In genomic region chr2:65789923-65790675, GRCh38 we compare ENCODE assay signal across 17 cellular contexts.
A peak's percentile ranks its signal among the peaks of the same experiment; 100 is the strongest.
DNase-seq lines count a peak whose midpoint lies in the region; ATAC-seq, FAIRE-seq and TF ChIP-seq lines count a peak whose summit lies in the region.
"Had no signal": no experiment of that assay in that cellular context is flagged by ENCODE, and none has a peak within 500 bp of the region (broad histone marks: within the 10 kb centered on the region; RNA-seq: fewer than 3 reads in every experiment).

No MANE protein-coding gene starts in this region.

- no peak overlapping the region for H3K27ac ChIP-seq in GM23338 (ENCODE audit: low read depth)
- no peak overlapping the region for H3K27ac ChIP-seq in K562 (ENCODE audit: extremely low read depth, low read depth, low read length)
- H3K27ac ChIP-seq in kidney (ENCODE audit: low read depth in 2 of 2, low read length in 2 of 2) = no peak overlapping the region
- no peak overlapping the region for H3K27ac ChIP-seq in testis
- H3K27ac ChIP-seq in gastroesophageal sphincter = no peak overlapping the region
- H3K27ac ChIP-seq: A549 had no signal

- H3K9me3 Mint-ChIP-seq in GM23338 = no peaks in the 10 kb centered on the region
- H3K9me3 Mint-ChIP-seq: CD8-positive, alpha-beta T cell had no signal

- H2AFZ ChIP-seq in GM23338 (peak overlapping the region; percentile 96), K562 (ENCODE audit: low read depth, low read length) (peak overlapping the region; percentile 15; the same call in 1 of the 2 replicates)

- H3K27me3 Mint-ChIP-seq in GM23338 (ENCODE audit: insufficient read depth, low read depth, poor library complexity) = peaks cover 5% of the 10 kb centered on the region

- H3K36me3 Mint-ChIP-seq in GM23338 (ENCODE audit: low read depth) = no peaks in the 10 kb centered on the region
- H3K36me3 Mint-ChIP-seq: CD14-positive monocyte; CD8-positive, alpha-beta T cell had no signal

- intact Hi-C loops in K562 (cut with micrococcal nuclease) (no loop called here), kidney (cut with DNase I) (no loop called here), testis (cut with DNase I; ENCODE audit: low total_unique reads) (no loop called here)

- no peak overlapping the region for H3K4me3 Mint-ChIP-seq in GM23338
- H3K4me3 Mint-ChIP-seq: CD8-positive, alpha-beta T cell had no signal

- H3K9me1 ChIP-seq in K562 (ENCODE audit: control insufficient read depth, insufficient read depth, low read length) = no peaks in the 10 kb centered on the region

- TF ChIP-seq RAD21 in K562 (CRISPR knock-in tag; conservative IDR thresholded peaks at IDR 0.05 in 1 of 2, IDR thresholded peaks at IDR 0.05 in 1 of 2) = no peak

- no peaks in the 10 kb centered on the region for H4K20me1 ChIP-seq in GM23338 (replicated peaks; ENCODE audit: insufficient read depth)
- no peaks in the 10 kb centered on the region for H4K20me1 ChIP-seq in K562 (replicated peaks; ENCODE audit: control insufficient read depth, insufficient read depth, low read length)

- TF ChIP-seq EP300 in K562 (IDR thresholded peaks at IDR 0.05; ENCODE audit: low read length) (no peak), gastroesophageal sphincter (IDR thresholded peaks at IDR 0.05) (no peak)

- CTCF ChIA-PET in K562 (lab: Yijun Ruan, JAX; ENCODE audit: low intra/inter-chr PET ratio) = no interaction called here

- ATAC-seq in GM23338 (peak; percentile 70), K562 (no peak), gastroesophageal sphincter (no peak), HG03571 (IDR thresholded peaks at IDR 0.05; ENCODE audit: unreplicated experiment) (no peak)
- ATAC-seq: A549; CD8-positive, alpha-beta T cell had no signal

- DNase-seq in GM23338 (ENCODE audit: low spot score) = no peak
- no peak for DNase-seq in K562 (ENCODE audit: extremely low read depth in 1 of 4, low spot score in 3 of 4)
- DNase-seq in kidney = peak; percentile 70
- DNase-seq in testis = peak; percentile 36
- DNase-seq in kidney glomerular epithelial cell (lab: John Stamatoyannopoulos, UW) = no peak
- DNase-seq: CD8-positive, alpha-beta T cell; COR-L47; DND-41; GDM1; IMR-90 had no signal

- peaks cover 6% of the 10 kb centered on the region for H3K4me1 Mint-ChIP-seq in GM23338
- H3K4me1 Mint-ChIP-seq: CD14-positive monocyte had no signal

- H3K4me1 ChIP-seq in GM23338 (ENCODE audit: insufficient read depth) (no peaks in the 10 kb centered on the region), K562 (replicated peaks in 1 of 2; ENCODE audit: control insufficient read depth in 2 of 2, insufficient read depth in 2 of 2, low read length in 2 of 2) (peaks cover 0 to 12% of the 10 kb centered on the region in 2 experiments; a peak in 3 of 5 replicates), kidney (ENCODE audit: control insufficient read depth in 1 of 2, insufficient read depth in 1 of 2, low read depth in 1 of 2, low read length in 2 of 2) (no peaks in the 10 kb centered on the region), testis (no peaks in the 10 kb centered on the region), gastroesophageal sphincter (no peaks in the 10 kb centered on the region)
- H3K4me1 ChIP-seq: A549 had no signal

- H3K4me3 ChIP-seq in GM23338 (no peak overlapping the region), K562 (no peak overlapping the region), kidney (ENCODE audit: low read length in 2 of 2) (no peak overlapping the region), testis (peak overlapping the region; percentile 31 to 51), gastroesophageal sphincter (no peak overlapping the region)
- H3K4me3 ChIP-seq: A549 had no signal

- in situ Hi-C loops in K562 (cut with MboI) = no loop called here

- H3K27me3 ChIP-seq in GM23338 (ENCODE audit: insufficient read depth) (no peaks in the 10 kb centered on the region), K562 (ENCODE audit: control insufficient read depth in 2 of 2, insufficient read depth in 2 of 2, low read length in 2 of 2) (no peaks in the 10 kb centered on the region), testis (no peaks in the 10 kb centered on the region), gastroesophageal sphincter (no peaks in the 10 kb centered on the region)

- peaks cover 14% of the 10 kb centered on the region; the same call in 1 of the 2 replicates for H3K9me2 ChIP-seq in GM23338 (ENCODE audit: insufficient read depth)

- peak overlapping the region; percentile 58; the same call in 1 of the 2 replicates for H3K27ac Mint-ChIP-seq in GM23338
- H3K27ac Mint-ChIP-seq: CD14-positive monocyte; CD8-positive, alpha-beta T cell had no signal

- POLR2A ChIA-PET in K562 (lab: Yijun Ruan, JAX) = no interaction called here

- H3K4me2 ChIP-seq in GM23338 = no peak overlapping the region
- H3K4me2 ChIP-seq in K562 (ENCODE audit: insufficient read depth, low read length) = no peak overlapping the region
- H3K4me2 ChIP-seq: A549 had no signal

- 82% methylated on average over 21 of the region's 30 CpGs for WGBS in K562 (ENCODE audit: insufficient coverage, low coverage, missing lambda C conversion rate)
- WGBS in testis, 2 donors = 70 to 76% methylated on average over 23 to 30 of the region's 30 CpGs
- WGBS in gastroesophageal sphincter (ENCODE audit: low coverage in 1 of 2), 2 donors = 94% methylated on average over 9 to 11 of the region's 30 CpGs

- H3K36me3 ChIP-seq in GM23338 (ENCODE audit: insufficient read depth) = no peaks in the 10 kb centered on the region
- no peaks in the 10 kb centered on the region for H3K36me3 ChIP-seq in K562 (ENCODE audit: control insufficient read depth, insufficient read depth, low read length)
- no peaks in the 10 kb centered on the region for H3K36me3 ChIP-seq in kidney (ENCODE audit: control insufficient read depth in 1 of 2, insufficient read depth in 2 of 2, low read length in 2 of 2)
- no peaks in the 10 kb centered on the region for H3K36me3 ChIP-seq in testis (ENCODE audit: low read depth, missing control alignments)
- no peaks in the 10 kb centered on the region for H3K36me3 ChIP-seq in gastroesophageal sphincter

- BruUV-seq in K562 (replicated peaks; lab: Mats Ljungman, UMichigan) = no TSS peak

- no peaks in the 10 kb centered on the region for H3F3A ChIP-seq in GM23338 (replicated peaks; ENCODE audit: low read depth)

- no peaks in the 10 kb centered on the region for H3K79me2 ChIP-seq in GM23338 (replicated peaks; ENCODE audit: insufficient read depth)
- no peaks in the 10 kb centered on the region for H3K79me2 ChIP-seq in K562 (ENCODE audit: control insufficient read depth, insufficient read depth, low read length)

- TF ChIP-seq CTCF in GM23338 (conservative IDR thresholded peaks at IDR 0.05; ENCODE audit: low read depth in 2 of 2) (no peak), K562 (IDR thresholded peaks at IDR 0.05 in 2 of 3, conservative IDR thresholded peaks at IDR 0.05 in 1 of 3; ENCODE audit: insufficient read depth in 2 of 3, low read depth in 1 of 3, low read length in 3 of 3) (no peak), kidney (IDR thresholded peaks at IDR 0.05; ENCODE audit: borderline replicate concordance, extremely low read depth, insufficient read depth) (no peak), testis (IDR thresholded peaks at IDR 0.05) (no peak), gastroesophageal sphincter (IDR thresholded peaks at IDR 0.05) (no peak)

- H3K9ac ChIP-seq in K562 (ENCODE audit: insufficient read depth in 1 of 2, low read depth in 2 of 2, low read length in 2 of 2) = no peak overlapping the region
- H3K9ac ChIP-seq in kidney (ENCODE audit: low read length in 2 of 2) = no peak overlapping the region

- H3K9me3 ChIP-seq in K562 (replicated peaks; ENCODE audit: control insufficient read depth, insufficient read depth, low read depth, low read length) = no peaks in the 10 kb centered on the region
- H3K9me3 ChIP-seq in kidney (ENCODE audit: control insufficient read depth in 1 of 2, low read length in 2 of 2) = no peaks in the 10 kb centered on the region
- no peaks in the 10 kb centered on the region for H3K9me3 ChIP-seq in testis
- no peaks in the 10 kb centered on the region for H3K9me3 ChIP-seq in gastroesophageal sphincter
- H3K9me3 ChIP-seq: A549 had no signal

- TF ChIP-seq POLR2A in K562 (conservative IDR thresholded peaks at IDR 0.05) = no peak
- TF ChIP-seq POLR2A in testis (IDR thresholded peaks at IDR 0.05) = no peak
- TF ChIP-seq POLR2A in gastroesophageal sphincter (IDR thresholded peaks at IDR 0.05) = no peak

- no peak for FAIRE-seq in K562 (lab: Jason Lieb, UNC)
- FAIRE-seq in kidney (lab: Jason Lieb, UNC) = no peak
- FAIRE-seq: A549, D721Med, GM12892, GM19239 had no signal

TF ChIP-seq in GM23338, 12 proteins besides CTCF, POLR2A, EP300 and RAD21 (continues in another document):
- TF ChIP-seq EZH2 (IDR thresholded peaks at IDR 0.05; ENCODE audit: low read depth, unreplicated experiment) = no peak
- TF ChIP-seq ZNF331 (CRISPR knock-in tag; IDR thresholded peaks at IDR 0.05; ENCODE audit: low read depth) = no peak
- TF ChIP-seq JUNB (IDR thresholded peaks at IDR 0.05; ENCODE audit: unreplicated experiment) = no peak
- no peak for TF ChIP-seq ETS1 (IDR thresholded peaks at IDR 0.05)
- no peak for TF ChIP-seq POLR2AphosphoS5 (IDR thresholded peaks at IDR 0.05; ENCODE audit: low read depth)
- no peak for TF ChIP-seq STAT1 (IDR thresholded peaks at IDR 0.05; ENCODE audit: unreplicated experiment)

TF ChIP-seq in K562, 482 proteins besides CTCF, POLR2A, EP300 and RAD21 (continues in another document):
- no peak for TF ChIP-seq HNRNPLL (IDR thresholded peaks at IDR 0.05; ENCODE audit: low read depth, low read length, poor library complexity, severe bottlenecking)
- TF ChIP-seq, protein P1, sequence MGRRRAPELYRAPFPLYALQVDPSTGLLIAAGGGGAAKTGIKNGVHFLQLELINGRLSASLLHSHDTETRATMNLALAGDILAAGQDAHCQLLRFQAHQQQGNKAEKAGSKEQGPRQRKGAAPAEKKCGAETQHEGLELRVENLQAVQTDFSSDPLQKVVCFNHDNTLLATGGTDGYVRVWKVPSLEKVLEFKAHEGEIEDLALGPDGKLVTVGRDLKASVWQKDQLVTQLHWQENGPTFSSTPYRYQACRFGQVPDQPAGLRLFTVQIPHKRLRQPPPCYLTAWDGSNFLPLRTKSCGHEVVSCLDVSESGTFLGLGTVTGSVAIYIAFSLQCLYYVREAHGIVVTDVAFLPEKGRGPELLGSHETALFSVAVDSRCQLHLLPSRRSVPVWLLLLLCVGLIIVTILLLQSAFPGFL (CRISPR knock-in tag; IDR thresholded peaks at IDR 0.05) = no peak
- no peak for TF ChIP-seq CBX2 (IDR thresholded peaks at IDR 0.05; ENCODE audit: insufficient read depth, low read length, poor library complexity, severe bottlenecking)
- TF ChIP-seq FIP1L1 (IDR thresholded peaks at IDR 0.05; ENCODE audit: low read depth, low read length, poor library complexity, severe bottlenecking) = no peak
- no peak for TF ChIP-seq SUPT5H (IDR thresholded peaks at IDR 0.05)
- TF ChIP-seq HNRNPUL1 (IDR thresholded peaks at IDR 0.05; ENCODE audit: low read length) = no peak

Comparison
In these comparisons a context has a peak if more than half of its experiments do, and no peak if none do; other contexts are left out.
1. DNase-seq: peak in kidney (single experiment) and testis (single experiment); none in GM23338 (single experiment), K562 (0 of 4) and kidney glomerular epithelial cell (single experiment).
2. H3K4me3 ChIP-seq: peak in testis (2 of 2); none in GM23338 (single experiment), K562 (single experiment), kidney (0 of 2) and gastroesophageal sphincter (0 of 2).